ENCODE assay signal across 1 cellular context in genomic region chr11:86955674-86956522, GRCh38.
TF ChIP-seq lines count a peak whose summit lies in the region.

No MANE protein-coding gene starts in this region.

TF ChIP-seq in K562, 482 proteins besides CTCF, POLR2A, EP300 and RAD21 (continued from another document and continues in another):
- TF ChIP-seq ZBTB40 (IDR thresholded peaks at IDR 0.05) = peak; percentile 20; the same call in 1 of the 2 replicates
- TF ChIP-seq ZBTB40 (CRISPR knock-in tag; IDR thresholded peaks at IDR 0.05) = no peak
- no peak for TF ChIP-seq ZNF174 (CRISPR knock-in tag; IDR thresholded peaks at IDR 0.05)
- peak; percentile 66 for TF ChIP-seq SUPT5H (IDR thresholded peaks at IDR 0.05)
- TF ChIP-seq KAT7 (CRISPR knock-in tag; IDR thresholded peaks at IDR 0.05; ENCODE audit: borderline replicate concordance) = no peak; the same call in 1 of the 2 replicates
- TF ChIP-seq BCOR (IDR thresholded peaks at IDR 0.05) = peak; percentile 91
- no peak for TF ChIP-seq ZKSCAN8 (CRISPR knock-in tag; IDR thresholded peaks at IDR 0.05)
- no peak for TF ChIP-seq ZNF57 (CRISPR knock-in tag; IDR thresholded peaks at IDR 0.05)
- TF ChIP-seq DEAF1 (CRISPR knock-in tag; IDR thresholded peaks at IDR 0.05) = 0 out of 2 replicates have a peak, but pooled peaks have one; percentile 7
- TF ChIP-seq RBFOX2 (IDR thresholded peaks at IDR 0.05; ENCODE audit: low read depth, low read length) = peak; percentile 40; the same call in 1 of the 2 replicates
- TF ChIP-seq SIN3A (IDR thresholded peaks at IDR 0.05; ENCODE audit: borderline replicate concordance in 2 of 2, control insufficient read depth in 1 of 2, low read depth in 2 of 2, low read length in 2 of 2) = peak; percentile 53 to 54; a peak in 1 of 4 replicates
- no peak for TF ChIP-seq CHD4 (IDR thresholded peaks at IDR 0.05; ENCODE audit: insufficient read depth, insufficient replicate concordance, low read depth, low read length, poor library complexity, severe bottlenecking)
- TF ChIP-seq XRCC3 (IDR thresholded peaks at IDR 0.05) = no peak
- peak; percentile 57; the same call in 1 of the 2 replicates for TF ChIP-seq NKRF (IDR thresholded peaks at IDR 0.05; ENCODE audit: borderline replicate concordance)
- 0 out of 4 replicates have a peak, but pooled peaks of 1 of the 2 experiments have one; percentile 29 for TF ChIP-seq KDM4B (IDR thresholded peaks at IDR 0.05; ENCODE audit: borderline replicate concordance in 2 of 2, low read depth in 1 of 2)
- 0 out of 2 replicates have a peak, but pooled peaks have one; percentile 42 for TF ChIP-seq ARID1B (IDR thresholded peaks at IDR 0.05)
- TF ChIP-seq MYC (IDR thresholded peaks at IDR 0.05; ENCODE audit: low read depth, low read length) = no peak
- 0 out of 2 replicates have a peak, but pooled peaks have one; percentile 22 for TF ChIP-seq MYC (CRISPR knock-in tag; IDR thresholded peaks at IDR 0.05; ENCODE audit: borderline replicate concordance, low read depth)
- peak; percentile 52; the same call in 1 of the 2 replicates for TF ChIP-seq POLR2G (IDR thresholded peaks at IDR 0.05; ENCODE audit: low read depth, low read length)
- peak in 1 of 2 experiments; percentile 43; a peak in 1 of 4 replicates for TF ChIP-seq ARNT (IDR thresholded peaks at IDR 0.05)
- peak; percentile 52 to 68; a peak in 3 of 4 replicates for TF ChIP-seq MNT (conservative IDR thresholded peaks at IDR 0.05)
- TF ChIP-seq CTBP1 (IDR thresholded peaks at IDR 0.05; ENCODE audit: borderline replicate concordance) = peak; percentile 61
- no peak; the same call in 1 of the 2 replicates for TF ChIP-seq CEBPG (CRISPR knock-in tag; IDR thresholded peaks at IDR 0.05)
- peak; percentile 51 to 68; a peak in 2 of 4 replicates for TF ChIP-seq CEBPG (tag; conservative IDR thresholded peaks at IDR 0.05 in 1 of 2, IDR thresholded peaks at IDR 0.05 in 1 of 2)
- peak; percentile 46; the same call in 1 of the 2 replicates for TF ChIP-seq ZBTB17 (CRISPR knock-in tag; IDR thresholded peaks at IDR 0.05)
- TF ChIP-seq MLX (CRISPR knock-in tag; conservative IDR thresholded peaks at IDR 0.05) = 0 out of 4 replicates have a peak, but pooled peaks of 1 of the 2 experiments have one; percentile 60
- TF ChIP-seq ADNP (tag; IDR thresholded peaks at IDR 0.05) = peak; percentile 65
- 0 out of 2 replicates have a peak, but pooled peaks have one; percentile 43 for TF ChIP-seq MTA1 (IDR thresholded peaks at IDR 0.05; ENCODE audit: borderline replicate concordance)
- TF ChIP-seq SMAD1 (IDR thresholded peaks at IDR 0.05; ENCODE audit: low read depth, low read length, partially characterized antibody) = no peak
- peak; percentile 53; the same call in 1 of the 2 replicates for TF ChIP-seq NCOA1 (IDR thresholded peaks at IDR 0.05; ENCODE audit: low read depth)
- no peak for TF ChIP-seq ATF1 (CRISPR knock-in tag; IDR thresholded peaks at IDR 0.05)
- 0 out of 2 replicates have a peak, but pooled peaks have one; percentile 22 for TF ChIP-seq ATF1 (tag; IDR thresholded peaks at IDR 0.05)
